Comparison of ENCODE assay signal across 1 cellular context in the genomic region with DNA sequence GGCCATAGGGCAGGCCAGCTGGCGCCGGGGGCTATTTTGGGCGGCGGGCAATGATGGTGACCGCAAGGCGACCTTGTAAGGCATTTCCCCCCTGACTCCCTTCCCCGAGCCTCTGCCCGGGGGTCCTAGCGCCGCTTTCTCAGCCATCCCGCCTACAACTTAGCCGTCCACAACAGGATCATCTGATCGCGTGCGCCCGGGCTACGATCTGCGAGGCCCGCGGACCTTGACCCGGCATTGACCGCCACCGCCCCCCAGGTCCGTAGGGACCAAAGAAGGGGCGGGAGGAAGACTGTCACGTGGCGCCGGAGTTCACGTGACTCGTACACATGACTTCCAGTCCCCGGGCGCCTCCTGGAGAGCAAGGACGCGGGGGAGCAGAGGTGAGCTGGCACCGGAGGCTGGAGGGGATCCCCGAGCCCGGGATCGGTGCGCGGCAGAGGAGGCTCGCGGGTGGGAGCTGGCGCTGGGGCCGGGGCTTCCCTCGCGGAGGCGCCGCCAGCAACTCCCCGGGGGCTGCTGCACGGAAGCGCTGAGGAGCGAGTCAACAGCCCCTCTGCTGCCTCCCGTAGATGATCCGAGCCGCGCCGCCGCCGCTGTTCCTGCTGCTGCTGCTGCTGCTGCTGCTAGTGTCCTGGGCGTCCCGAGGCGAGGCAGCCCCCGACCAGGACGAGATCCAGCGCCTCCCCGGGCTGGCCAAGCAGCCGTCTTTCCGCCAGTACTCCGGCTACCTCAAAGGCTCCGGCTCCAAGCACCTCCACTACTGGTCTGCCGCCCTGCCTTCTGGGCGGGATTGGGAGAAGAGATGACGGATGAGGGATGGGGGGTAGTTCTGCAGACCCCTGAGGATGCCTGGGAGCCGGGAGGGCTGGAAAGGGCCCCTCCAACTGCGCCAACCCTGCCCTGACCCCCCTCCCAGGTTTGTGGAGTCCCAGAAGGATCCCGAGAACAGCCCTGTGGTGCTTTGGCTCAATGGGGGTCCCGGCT.
TF ChIP-seq lines count a peak whose summit lies in the region.

CTSA (plus strand) TSS at position 339 of the 987 bp plus-strand sequence; CDS start at position 573, 234 bp downstream.
NEURL2 (minus strand) TSS at position 212 of the 987 bp plus-strand sequence. CDS start 217 bp downstream, outside the sequence.

TF ChIP-seq in GM12878, 131 proteins besides CTCF, POLR2A, EP300 and RAD21 (continues in another document):
- TF ChIP-seq CEBPZ (IDR thresholded peaks at IDR 0.05; ENCODE audit: low read depth, low read length) (peak; percentile 49; the same call in 1 of the 2 replicates), STAT1 (conservative IDR thresholded peaks at IDR 0.05) (peak; percentile 86), CBX3 (IDR thresholded peaks at IDR 0.05; ENCODE audit: borderline replicate concordance, low read depth) (no peak), POLR2AphosphoS2 (IDR thresholded peaks at IDR 0.05; ENCODE audit: low read depth, low read length) (peak; percentile 35; the same call in 1 of the 2 replicates), KAT2A (conservative IDR thresholded peaks at IDR 0.05; ENCODE audit: control insufficient read depth, low read depth, low read length) (no peak), ETV6 (conservative IDR thresholded peaks at IDR 0.05 in 1 of 2, IDR thresholded peaks at IDR 0.05 in 1 of 2; ENCODE audit: borderline replicate concordance in 1 of 2, low read depth in 1 of 2) (peak in 1 of 2 experiments; percentile 54; a peak in 1 of 4 replicates), SP1 (IDR thresholded peaks at IDR 0.05; ENCODE audit: low read depth, low read length) (peak; percentile 83), NRF1 (conservative IDR thresholded peaks at IDR 0.05; ENCODE audit: low read depth, low read length) (no peak), GATAD2B (conservative IDR thresholded peaks at IDR 0.05; ENCODE audit: low read depth) (peak; percentile 74), CHD1 (IDR thresholded peaks at IDR 0.05; ENCODE audit: low read depth, low read length) (0 out of 2 replicates have a peak, but pooled peaks have one; percentile 38), CHD4 (IDR thresholded peaks at IDR 0.05) (no peak), TCF7 (IDR thresholded peaks at IDR 0.05; ENCODE audit: borderline replicate concordance) (peak; percentile 62; the same call in 1 of the 2 replicates), ZBED1 (IDR thresholded peaks at IDR 0.05; ENCODE audit: borderline replicate concordance) (0 out of 2 replicates have a peak, but pooled peaks have one; percentile 37), PML (IDR thresholded peaks at IDR 0.05; ENCODE audit: low read length) (no peak), ZNF592 (IDR thresholded peaks at IDR 0.05) (no peak), EZH2 (IDR thresholded peaks at IDR 0.05; ENCODE audit: borderline replicate concordance, control insufficient read depth, low read depth, low read length) (no peak), PAX5 (IDR thresholded peaks at IDR 0.05; ENCODE audit: borderline replicate concordance, low read depth, low read length) (peak; percentile 63; the same call in 1 of the 2 replicates), GABPA (IDR thresholded peaks at IDR 0.05; ENCODE audit: low read depth) (no peak)
- TF ChIP-seq, protein P1, sequence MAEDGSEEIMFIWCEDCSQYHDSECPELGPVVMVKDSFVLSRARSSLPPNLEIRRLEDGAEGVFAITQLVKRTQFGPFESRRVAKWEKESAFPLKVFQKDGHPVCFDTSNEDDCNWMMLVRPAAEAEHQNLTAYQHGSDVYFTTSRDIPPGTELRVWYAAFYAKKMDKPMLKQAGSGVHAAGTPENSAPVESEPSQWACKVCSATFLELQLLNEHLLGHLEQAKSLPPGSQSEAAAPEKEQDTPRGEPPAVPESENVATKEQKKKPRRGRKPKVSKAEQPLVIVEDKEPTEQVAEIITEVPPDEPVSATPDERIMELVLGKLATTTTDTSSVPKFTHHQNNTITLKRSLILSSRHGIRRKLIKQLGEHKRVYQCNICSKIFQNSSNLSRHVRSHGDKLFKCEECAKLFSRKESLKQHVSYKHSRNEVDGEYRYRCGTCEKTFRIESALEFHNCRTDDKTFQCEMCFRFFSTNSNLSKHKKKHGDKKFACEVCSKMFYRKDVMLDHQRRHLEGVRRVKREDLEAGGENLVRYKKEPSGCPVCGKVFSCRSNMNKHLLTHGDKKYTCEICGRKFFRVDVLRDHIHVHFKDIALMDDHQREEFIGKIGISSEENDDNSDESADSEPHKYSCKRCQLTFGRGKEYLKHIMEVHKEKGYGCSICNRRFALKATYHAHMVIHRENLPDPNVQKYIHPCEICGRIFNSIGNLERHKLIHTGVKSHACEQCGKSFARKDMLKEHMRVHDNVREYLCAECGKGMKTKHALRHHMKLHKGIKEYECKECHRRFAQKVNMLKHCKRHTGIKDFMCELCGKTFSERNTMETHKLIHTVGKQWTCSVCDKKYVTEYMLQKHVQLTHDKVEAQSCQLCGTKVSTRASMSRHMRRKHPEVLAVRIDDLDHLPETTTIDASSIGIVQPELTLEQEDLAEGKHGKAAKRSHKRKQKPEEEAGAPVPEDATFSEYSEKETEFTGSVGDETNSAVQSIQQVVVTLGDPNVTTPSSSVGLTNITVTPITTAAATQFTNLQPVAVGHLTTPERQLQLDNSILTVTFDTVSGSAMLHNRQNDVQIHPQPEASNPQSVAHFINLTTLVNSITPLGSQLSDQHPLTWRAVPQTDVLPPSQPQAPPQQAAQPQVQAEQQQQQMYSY (CRISPR knock-in tag; IDR thresholded peaks at IDR 0.05): no peak
- TF ChIP-seq, protein P2, sequence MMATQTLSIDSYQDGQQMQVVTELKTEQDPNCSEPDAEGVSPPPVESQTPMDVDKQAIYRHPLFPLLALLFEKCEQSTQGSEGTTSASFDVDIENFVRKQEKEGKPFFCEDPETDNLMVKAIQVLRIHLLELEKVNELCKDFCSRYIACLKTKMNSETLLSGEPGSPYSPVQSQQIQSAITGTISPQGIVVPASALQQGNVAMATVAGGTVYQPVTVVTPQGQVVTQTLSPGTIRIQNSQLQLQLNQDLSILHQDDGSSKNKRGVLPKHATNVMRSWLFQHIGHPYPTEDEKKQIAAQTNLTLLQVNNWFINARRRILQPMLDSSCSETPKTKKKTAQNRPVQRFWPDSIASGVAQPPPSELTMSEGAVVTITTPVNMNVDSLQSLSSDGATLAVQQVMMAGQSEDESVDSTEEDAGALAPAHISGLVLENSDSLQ (IDR thresholded peaks at IDR 0.05): no peak
- TF ChIP-seq, protein P3, sequence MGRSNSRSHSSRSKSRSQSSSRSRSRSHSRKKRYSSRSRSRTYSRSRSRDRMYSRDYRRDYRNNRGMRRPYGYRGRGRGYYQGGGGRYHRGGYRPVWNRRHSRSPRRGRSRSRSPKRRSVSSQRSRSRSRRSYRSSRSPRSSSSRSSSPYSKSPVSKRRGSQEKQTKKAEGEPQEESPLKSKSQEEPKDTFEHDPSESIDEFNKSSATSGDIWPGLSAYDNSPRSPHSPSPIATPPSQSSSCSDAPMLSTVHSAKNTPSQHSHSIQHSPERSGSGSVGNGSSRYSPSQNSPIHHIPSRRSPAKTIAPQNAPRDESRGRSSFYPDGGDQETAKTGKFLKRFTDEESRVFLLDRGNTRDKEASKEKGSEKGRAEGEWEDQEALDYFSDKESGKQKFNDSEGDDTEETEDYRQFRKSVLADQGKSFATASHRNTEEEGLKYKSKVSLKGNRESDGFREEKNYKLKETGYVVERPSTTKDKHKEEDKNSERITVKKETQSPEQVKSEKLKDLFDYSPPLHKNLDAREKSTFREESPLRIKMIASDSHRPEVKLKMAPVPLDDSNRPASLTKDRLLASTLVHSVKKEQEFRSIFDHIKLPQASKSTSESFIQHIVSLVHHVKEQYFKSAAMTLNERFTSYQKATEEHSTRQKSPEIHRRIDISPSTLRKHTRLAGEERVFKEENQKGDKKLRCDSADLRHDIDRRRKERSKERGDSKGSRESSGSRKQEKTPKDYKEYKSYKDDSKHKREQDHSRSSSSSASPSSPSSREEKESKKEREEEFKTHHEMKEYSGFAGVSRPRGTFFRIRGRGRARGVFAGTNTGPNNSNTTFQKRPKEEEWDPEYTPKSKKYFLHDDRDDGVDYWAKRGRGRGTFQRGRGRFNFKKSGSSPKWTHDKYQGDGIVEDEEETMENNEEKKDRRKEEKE (IDR thresholded peaks at IDR 0.05): no peak
- TF ChIP-seq, protein P4, sequence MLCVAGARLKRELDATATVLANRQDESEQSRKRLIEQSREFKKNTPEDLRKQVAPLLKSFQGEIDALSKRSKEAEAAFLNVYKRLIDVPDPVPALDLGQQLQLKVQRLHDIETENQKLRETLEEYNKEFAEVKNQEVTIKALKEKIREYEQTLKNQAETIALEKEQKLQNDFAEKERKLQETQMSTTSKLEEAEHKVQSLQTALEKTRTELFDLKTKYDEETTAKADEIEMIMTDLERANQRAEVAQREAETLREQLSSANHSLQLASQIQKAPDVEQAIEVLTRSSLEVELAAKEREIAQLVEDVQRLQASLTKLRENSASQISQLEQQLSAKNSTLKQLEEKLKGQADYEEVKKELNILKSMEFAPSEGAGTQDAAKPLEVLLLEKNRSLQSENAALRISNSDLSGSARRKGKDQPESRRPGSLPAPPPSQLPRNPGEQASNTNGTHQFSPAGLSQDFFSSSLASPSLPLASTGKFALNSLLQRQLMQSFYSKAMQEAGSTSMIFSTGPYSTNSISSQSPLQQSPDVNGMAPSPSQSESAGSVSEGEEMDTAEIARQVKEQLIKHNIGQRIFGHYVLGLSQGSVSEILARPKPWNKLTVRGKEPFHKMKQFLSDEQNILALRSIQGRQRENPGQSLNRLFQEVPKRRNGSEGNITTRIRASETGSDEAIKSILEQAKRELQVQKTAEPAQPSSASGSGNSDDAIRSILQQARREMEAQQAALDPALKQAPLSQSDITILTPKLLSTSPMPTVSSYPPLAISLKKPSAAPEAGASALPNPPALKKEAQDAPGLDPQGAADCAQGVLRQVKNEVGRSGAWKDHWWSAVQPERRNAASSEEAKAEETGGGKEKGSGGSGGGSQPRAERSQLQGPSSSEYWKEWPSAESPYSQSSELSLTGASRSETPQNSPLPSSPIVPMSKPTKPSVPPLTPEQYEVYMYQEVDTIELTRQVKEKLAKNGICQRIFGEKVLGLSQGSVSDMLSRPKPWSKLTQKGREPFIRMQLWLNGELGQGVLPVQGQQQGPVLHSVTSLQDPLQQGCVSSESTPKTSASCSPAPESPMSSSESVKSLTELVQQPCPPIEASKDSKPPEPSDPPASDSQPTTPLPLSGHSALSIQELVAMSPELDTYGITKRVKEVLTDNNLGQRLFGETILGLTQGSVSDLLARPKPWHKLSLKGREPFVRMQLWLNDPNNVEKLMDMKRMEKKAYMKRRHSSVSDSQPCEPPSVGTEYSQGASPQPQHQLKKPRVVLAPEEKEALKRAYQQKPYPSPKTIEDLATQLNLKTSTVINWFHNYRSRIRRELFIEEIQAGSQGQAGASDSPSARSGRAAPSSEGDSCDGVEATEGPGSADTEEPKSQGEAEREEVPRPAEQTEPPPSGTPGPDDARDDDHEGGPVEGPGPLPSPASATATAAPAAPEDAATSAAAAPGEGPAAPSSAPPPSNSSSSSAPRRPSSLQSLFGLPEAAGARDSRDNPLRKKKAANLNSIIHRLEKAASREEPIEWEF (IDR thresholded peaks at IDR 0.05; ENCODE audit: insufficient replicate concordance, low read depth, low read length): no peak
- TF ChIP-seq, protein P5, sequence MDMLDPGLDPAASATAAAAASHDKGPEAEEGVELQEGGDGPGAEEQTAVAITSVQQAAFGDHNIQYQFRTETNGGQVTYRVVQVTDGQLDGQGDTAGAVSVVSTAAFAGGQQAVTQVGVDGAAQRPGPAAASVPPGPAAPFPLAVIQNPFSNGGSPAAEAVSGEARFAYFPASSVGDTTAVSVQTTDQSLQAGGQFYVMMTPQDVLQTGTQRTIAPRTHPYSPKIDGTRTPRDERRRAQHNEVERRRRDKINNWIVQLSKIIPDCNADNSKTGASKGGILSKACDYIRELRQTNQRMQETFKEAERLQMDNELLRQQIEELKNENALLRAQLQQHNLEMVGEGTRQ (IDR thresholded peaks at IDR 0.05; ENCODE audit: borderline replicate concordance, low read depth, low read length): peak; percentile 99
